In the genomic region with DNA sequence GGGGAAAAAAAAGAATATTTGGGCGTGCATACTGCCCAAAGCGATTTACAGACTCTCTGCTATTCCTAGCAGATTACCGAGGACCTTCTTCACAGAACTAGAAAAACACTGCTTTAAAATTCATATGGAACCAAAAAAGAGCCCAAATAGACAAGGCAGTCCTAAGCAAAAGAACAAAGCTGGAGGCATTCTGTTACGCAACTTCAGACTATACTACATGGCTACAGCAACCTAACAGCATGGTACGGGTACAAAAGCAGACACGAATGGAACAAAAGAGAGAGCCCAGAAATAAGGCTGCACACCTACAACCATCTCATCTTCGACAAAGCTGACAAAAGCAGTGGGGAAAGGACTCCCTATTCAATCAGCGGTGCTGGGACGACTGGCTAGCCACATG, we compare ENCODE assay signal across 26 cellular contexts.
"Had no signal": no experiment of that assay in that cellular context is flagged by ENCODE, and none has a peak within 500 bp of the region (broad histone marks: within the 10 kb centered on the region; RNA-seq: fewer than 3 reads in every experiment).

No MANE protein-coding gene starts in this region.

- H3K36me3 ChIP-seq: left ventricle myocardium inferior, ovary, thyroid gland, transverse colon, vagina had no signal

- H3K4me3 ChIP-seq: left ventricle myocardium inferior, lung, mucosa of descending colon, ovary, right atrium auricular region, skin epidermis, stomach, testis, thyroid gland, transverse colon, upper lobe of left lung, vagina had no signal

- H3K4me1 ChIP-seq: right atrium auricular region, testis, upper lobe of left lung, vagina had no signal

- H3K9me3 ChIP-seq: left ventricle myocardium inferior, mucosa of descending colon, ovary, right atrium auricular region, stomach, testis, thyroid gland, transverse colon, upper lobe of left lung, vagina had no signal

- H3K27ac ChIP-seq: left ventricle myocardium inferior, ovary, right atrium auricular region, skin epidermis, stomach, testis, thyroid gland, transverse colon, upper lobe of left lung, vagina had no signal

- ATAC-seq: mucosa of descending colon; naive thymus-derived CD4-positive, alpha-beta T cell; natural killer cell treated with Interleukin-12 subunit alpha and Interleukin-12 subunit beta and Interleukin-15 and Interleukin-18, amount 100 ng/mL, for 72 hours; sciatic nerve; stimulated activated naive B cell treated with anti-CD40 and anti-IgM and Interleukin-4, amounts not matched to agents 10 μg/mL and 1 μg/mL and 100 μg/mL, for 72 hours; stimulated activated naive CD8-positive, alpha-beta T cell treated with anti-CD3 and anti-CD28 coated beads, Interleukin-15, Interleukin-2, amounts not matched to agents 100 U/mL and 50 U/mL, for 24 hours had no signal

- DNase-seq: hypothalamus; immature natural killer cell; kidney; left ventricle myocardium inferior; midbrain; mucosa of descending colon; naive thymus-derived CD4-positive, alpha-beta T cell; ovary; stimulated activated CD4-positive, alpha-beta T cell treated with anti-CD3 and anti-CD28 coated beads, Interleukin-12 subunit alpha, Interleukin-12 subunit beta, amount 100 ng/mL, for 4 hours; stimulated activated CD4-positive, alpha-beta T cell treated with anti-CD3 and anti-CD28 coated beads, Interleukin-15, amount 100 ng/mL, for 24 hours; stimulated activated CD4-positive, alpha-beta T cell treated with anti-CD3 and anti-CD28 coated beads, Interleukin-2, amount 100 ng/mL, for 24 hours; stimulated activated CD4-positive, alpha-beta T cell treated with anti-CD3 and anti-CD28 coated beads, Interleukin-4, amount 100 ng/mL, for 1 hour; stimulated activated naive B cell treated with anti-CD40 and anti-IgM and Interleukin-4, amounts not matched to agents 10 μg/mL and 1 μg/mL and 100 μg/mL, for 72 hours; stimulated activated naive CD8-positive, alpha-beta T cell treated with anti-CD3 and anti-CD28 coated beads, Interleukin-15, Interleukin-2, amounts not matched to agents 100 U/mL and 50 U/mL, for 24 hours; stomach; testis; thyroid gland; transverse colon; upper lobe of left lung had no signal

- FAIRE-seq: islet of Langerhans, kidney had no signal

- H3K27me3 ChIP-seq: ovary, right atrium auricular region, stomach, testis, thyroid gland, transverse colon, upper lobe of left lung, vagina had no signal
